Comparison of ENCODE assay signal across 5 cellular contexts in genomic region chr17:18956021-18956420, GRCh38. TPM values are rescaled to one million over a fixed set of nuclear protein-coding genes. Genes with fewer than 3 reads are reported as not detected.
"Had no signal": no experiment of that assay in that cellular context is flagged by ENCODE, and none has a peak within 500 bp of the region (broad histone marks: within the 10 kb centered on the region; RNA-seq: fewer than 3 reads in every experiment).

No MANE protein-coding gene starts in this region.

RNA-seq across cellular contexts. Expression of gene SLC5A10, which starts 4.1 kb away (rescaled TPM):
- total RNA-seq: HepG2, HT1080, IMR-90, M059J, Right ventricle myocardium superior had no signal
- polyA plus RNA-seq: IMR-90 had no signal
